Comparison of ENCODE assay signal across 9 cellular contexts in genomic region chr17:46851029-46851741, GRCh38. TPM values are rescaled to one million over a fixed set of nuclear protein-coding genes. Genes with fewer than 3 reads are reported as not detected.
DNase-seq lines count a peak whose midpoint lies in the region; ATAC-seq and TF ChIP-seq lines count a peak whose summit lies in the region.
"Had no signal": no experiment of that assay in that cellular context is flagged by ENCODE, and none has a peak within 500 bp of the region (broad histone marks: within the 10 kb centered on the region; RNA-seq: fewer than 3 reads in every experiment).

A gene with protein sequence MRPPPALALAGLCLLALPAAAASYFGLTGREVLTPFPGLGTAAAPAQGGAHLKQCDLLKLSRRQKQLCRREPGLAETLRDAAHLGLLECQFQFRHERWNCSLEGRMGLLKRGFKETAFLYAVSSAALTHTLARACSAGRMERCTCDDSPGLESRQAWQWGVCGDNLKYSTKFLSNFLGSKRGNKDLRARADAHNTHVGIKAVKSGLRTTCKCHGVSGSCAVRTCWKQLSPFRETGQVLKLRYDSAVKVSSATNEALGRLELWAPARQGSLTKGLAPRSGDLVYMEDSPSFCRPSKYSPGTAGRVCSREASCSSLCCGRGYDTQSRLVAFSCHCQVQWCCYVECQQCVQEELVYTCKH (plus strand): TSS chr17:46851583. CDS start chr17:46851639, 56 bp downstream.

- no peak for ATAC-seq in GM21515 (IDR thresholded peaks at IDR 0.05; ENCODE audit: unreplicated experiment)

- no peaks in the 10 kb centered on the region for H3K9me3 ChIP-seq in vagina
- no peaks in the 10 kb centered on the region for H3K9me3 ChIP-seq in SJCRH30 (replicated peaks)

- H2BK120ac ChIP-seq in mesendoderm (ENCODE audit: low read depth, low read length), result no peak within 1 kb of the TSS

- TF ChIP-seq POLR2A in vagina (IDR thresholded peaks at IDR 0.05), result no peak

- no peak within 1 kb of the TSS for H4K5ac ChIP-seq in mesendoderm (ENCODE audit: low read length)

- peak within 1 kb of the TSS; percentile 94 for H3K4me2 ChIP-seq in mesendoderm (ENCODE audit: low read length)

- H3K27me3 ChIP-seq in mesendoderm (ENCODE audit: insufficient read depth, low read length, poor library complexity) (peaks cover 3% of the 10 kb centered on the region), vagina (no peaks in the 10 kb centered on the region), SJCRH30 (no peaks in the 10 kb centered on the region)

- H2BK5ac ChIP-seq in mesendoderm (ENCODE audit: low read length), result no peak within 1 kb of the TSS

- H3K4me3 ChIP-seq in coronary artery (peak within 1 kb of the TSS; percentile 68), mesendoderm (ENCODE audit: low read length) (peak within 1 kb of the TSS; percentile 48), vagina (peak within 1 kb of the TSS; percentile 29 to 44), SJCRH30 (no peak within 1 kb of the TSS)

- no peaks in the 10 kb centered on the region for H3K79me1 ChIP-seq in mesendoderm (ENCODE audit: low read length)

- H2AK5ac ChIP-seq in mesendoderm (ENCODE audit: low read length), result no peak within 1 kb of the TSS

- H3K27ac ChIP-seq in coronary artery (no peak within 1 kb of the TSS), mesendoderm (ENCODE audit: low read depth, low read length) (no peak within 1 kb of the TSS), vagina (no peak within 1 kb of the TSS), SJCRH30 (no peak within 1 kb of the TSS)

- peak within 1 kb of the TSS; percentile 85 for H3K23ac ChIP-seq in mesendoderm (ENCODE audit: low read length)

- H2BK15ac ChIP-seq in mesendoderm (replicated peaks; ENCODE audit: low read depth), result no peak within 1 kb of the TSS

- WGBS in mesendoderm (ENCODE audit: extremely low coverage, insufficient coverage, low lambda C conversion rate), result no CpG with 5 or more reads among the region's 75 CpGs

- peak; percentile 24 for DNase-seq in EH (ENCODE audit: low read depth)
- DNase-seq in NCI-H2196 (lab: John Stamatoyannopoulos, UW; ENCODE audit: unreplicated experiment), result peak; percentile 71
- no peak for DNase-seq in coronary artery (ENCODE audit: low spot score)
- peak; percentile 86 for DNase-seq in mesendoderm
- DNase-seq in vagina (ENCODE audit: extremely low spot score in 2 of 2), result no peak
- no peak for DNase-seq in SJCRH30
- no peak for DNase-seq in NCI-H2029 (lab: John Stamatoyannopoulos, UW)

- H3K4me1 ChIP-seq in mesendoderm (ENCODE audit: control insufficient read depth, low read depth, low read length) (no peaks in the 10 kb centered on the region), vagina (peaks cover 6% of the 10 kb centered on the region), SJCRH30 (no peaks in the 10 kb centered on the region)

- H4K8ac ChIP-seq in mesendoderm (ENCODE audit: low read depth, low read length), result no peak within 1 kb of the TSS

- no peak within 1 kb of the TSS for H3K4ac ChIP-seq in mesendoderm (ENCODE audit: low read depth, low read length)

- no peak for TF ChIP-seq CTCF in coronary artery (IDR thresholded peaks at IDR 0.05)
- TF ChIP-seq CTCF in vagina (IDR thresholded peaks at IDR 0.05), result no peak

- H3K36me3 ChIP-seq in mesendoderm (ENCODE audit: control insufficient read depth, insufficient read depth, low read length) (no peaks in the 10 kb centered on the region), vagina (no peaks in the 10 kb centered on the region), SJCRH30 (no peaks in the 10 kb centered on the region)

- no peak within 1 kb of the TSS for H3K18ac ChIP-seq in mesendoderm (ENCODE audit: low read length)

- H3K56ac ChIP-seq in mesendoderm (ENCODE audit: low read length), result peak within 1 kb of the TSS; percentile 88

- H3K9ac ChIP-seq in mesendoderm (ENCODE audit: low read length), result peak within 1 kb of the TSS; percentile 78

- intact Hi-C loops in vagina (cut with DNase I), result no loop called here

- H3K79me2 ChIP-seq in mesendoderm (ENCODE audit: control insufficient read depth, insufficient read depth, low read length), result no peaks in the 10 kb centered on the region

RNA-seq across cellular contexts. Expression of the gene that starts here (rescaled TPM):
- polyA plus RNA-seq in mesendoderm (2013, experiment 1 of 2), result 0.74 TPM
- 0.70 TPM for polyA plus RNA-seq in mesendoderm (2013, experiment 2 of 2)
- not detected for total RNA-seq in vagina
- not detected in 2 replicates for total RNA-seq in SJCRH30 (2014; rRNA removed; shearing (Covaris generic))
- total RNA-seq: M059J had no signal

Comparison
In these comparisons a context has a peak if more than half of its experiments do, and no peak if none do; other contexts are left out.
1. DNase-seq: peak in EH (single experiment), NCI-H2196 (single experiment) and mesendoderm (single experiment); none in coronary artery (single experiment), vagina (0 of 2), SJCRH30 (0 of 2) and NCI-H2029 (single experiment).